In genomic region chr20:11117808-11118528, GRCh38 we compare ENCODE assay signal across 18 cellular contexts.
DNase-seq lines count a peak whose midpoint lies in the region; ATAC-seq and TF ChIP-seq lines count a peak whose summit lies in the region.
"Had no signal": no experiment of that assay in that cellular context is flagged by ENCODE, and none has a peak within 500 bp of the region (broad histone marks: within the 10 kb centered on the region; RNA-seq: fewer than 3 reads in every experiment).

No MANE protein-coding gene starts in this region.

- no peak for TF ChIP-seq CTCF in PC-9 (conservative IDR thresholded peaks at IDR 0.05)
- no peak for TF ChIP-seq CTCF in epithelial cell of esophagus (IDR thresholded peaks at IDR 0.05; ENCODE audit: insufficient read depth, low read depth, low read length, missing control alignments)
- no peak for TF ChIP-seq CTCF in H9 (conservative IDR thresholded peaks at IDR 0.05)

- H2BK120ac ChIP-seq in H9 (ENCODE audit: low read depth, low read length, poor library complexity, severe bottlenecking), result no peak overlapping the region

- no peak overlapping the region for H3T11ph ChIP-seq in H9 (ENCODE audit: low read length)

- H3K4me3 Mint-ChIP-seq in H9, result no peak overlapping the region
- H3K4me3 Mint-ChIP-seq: activated naive CD4-positive, alpha-beta T cell treated with anti-CD3 and anti-CD28 coated beads, Interleukin-2, amount 50 U/mL, for 24 hours; CD4-positive, CD25-positive, alpha-beta regulatory T cell; dendritic cell treated with granulocyte-macrophage colony-stimulating factor and Interleukin-4, amounts not matched to agents 40 ng/mL and 50 ng/mL, for 4 days; memory B cell; stimulated activated naive CD8-positive, alpha-beta T cell treated with anti-CD3 and anti-CD28 coated beads, Interleukin-15, Interleukin-2, amounts not matched to agents 100 ng/mL and 50 ng/mL, for 24 hours had no signal

- H3K23ac ChIP-seq in H9 (ENCODE audit: insufficient read length, low read depth, low read length), result no peak overlapping the region

- no peak overlapping the region for H2BK15ac ChIP-seq in H9 (ENCODE audit: low read depth, low read length)

- H4K20me1 ChIP-seq in PC-9 (ENCODE audit: insufficient read depth), result no peaks in the 10 kb centered on the region
- no peaks in the 10 kb centered on the region for H4K20me1 ChIP-seq in H9 (ENCODE audit: control insufficient read depth, insufficient read depth, insufficient read length)

- ATAC-seq in HG02588 (IDR thresholded peaks at IDR 0.05; ENCODE audit: unreplicated experiment), result no peak
- ATAC-seq: HepG2 had no signal

- no peaks in the 10 kb centered on the region for H3K27me3 Mint-ChIP-seq in H9 (ENCODE audit: low read depth)
- H3K27me3 Mint-ChIP-seq: activated naive CD4-positive, alpha-beta T cell treated with anti-CD3 and anti-CD28 coated beads, Interleukin-2, amount 50 U/mL, for 24 hours; CD4-positive, CD25-positive, alpha-beta regulatory T cell; dendritic cell treated with granulocyte-macrophage colony-stimulating factor and Interleukin-4, amounts not matched to agents 40 ng/mL and 50 ng/mL, for 4 days; memory B cell; stimulated activated naive CD8-positive, alpha-beta T cell treated with anti-CD3 and anti-CD28 coated beads, Interleukin-15, Interleukin-2, amounts not matched to agents 100 ng/mL and 50 ng/mL, for 24 hours had no signal

- H3F3A ChIP-seq in PC-9 (ENCODE audit: insufficient read depth, low read depth), result no peaks in the 10 kb centered on the region

- H3K56ac ChIP-seq in H9 (ENCODE audit: insufficient read length, low read depth, low read length), result no peak overlapping the region

- H2BK12ac ChIP-seq in H9 (ENCODE audit: insufficient read length, low read depth, low read length), result no peak overlapping the region

- H4K91ac ChIP-seq in H9 (ENCODE audit: insufficient read length, low read depth, low read length), result no peak overlapping the region

- no peaks in the 10 kb centered on the region for H3K4me1 Mint-ChIP-seq in H9
- H3K4me1 Mint-ChIP-seq: activated naive CD4-positive, alpha-beta T cell treated with anti-CD3 and anti-CD28 coated beads, Interleukin-2, amount 50 U/mL, for 24 hours; CD4-positive, CD25-positive, alpha-beta regulatory T cell; memory B cell had no signal

- no peak overlapping the region for H2BK5ac ChIP-seq in H9 (ENCODE audit: insufficient read length, low read length)

- no peaks in the 10 kb centered on the region for H3K23me2 ChIP-seq in H9 (ENCODE audit: insufficient read length, low read depth, low read length, poor library complexity, severe bottlenecking)

- H2BK20ac ChIP-seq in H9 (ENCODE audit: low read depth, low read length, poor library complexity, severe bottlenecking), result no peak overlapping the region

- H3K4me2 ChIP-seq in PC-9 (no peak overlapping the region), H9 (ENCODE audit: insufficient read depth, insufficient read length, low read length) (no peak overlapping the region)

- no peaks in the 10 kb centered on the region for H3K79me2 ChIP-seq in PC-9 (ENCODE audit: low read depth)
- H3K79me2 ChIP-seq in H9 (ENCODE audit: insufficient read depth, low read length), result no peaks in the 10 kb centered on the region

- DNase-seq in Daoy (ENCODE audit: low read depth), result peak; percentile 94
- DNase-seq in PC-9, result no peak
- peak; percentile 98 for DNase-seq in epithelial cell of esophagus (ENCODE audit: low read depth)
- peak; percentile 70 for DNase-seq in non-pigmented ciliary epithelial cell (ENCODE audit: low read depth)
- no peak for DNase-seq in NCI-H524 treated with DMSO at 0.1 percent for 48 hours (lab: John Stamatoyannopoulos, UW)
- no peak for DNase-seq in NCI-H2227 (lab: John Stamatoyannopoulos, UW; ENCODE audit: unreplicated experiment)
- DNase-seq in H9, result no peak
- DNase-seq: CD4-positive, CD25-positive, alpha-beta regulatory T cell; GOT3; NCI-H1436 treated with DMSO at 0.1 percent for 48 hours; stimulated activated CD4-positive, alpha-beta T cell treated with anti-CD3 and anti-CD28 coated beads, Interleukin-4, amount 100 ng/mL, for 24 hours; T-helper 2 cell had no signal

- no peaks in the 10 kb centered on the region for H3K36me3 ChIP-seq in PC-9 (ENCODE audit: low read depth)

- H3K27ac Mint-ChIP-seq in H9, result no peak overlapping the region; a peak in 1 of 7 replicates
- H3K27ac Mint-ChIP-seq: activated naive CD4-positive, alpha-beta T cell treated with anti-CD3 and anti-CD28 coated beads, Interleukin-2, amount 50 U/mL, for 24 hours; CD4-positive, CD25-positive, alpha-beta regulatory T cell; dendritic cell treated with granulocyte-macrophage colony-stimulating factor and Interleukin-4, amounts not matched to agents 40 ng/mL and 50 ng/mL, for 4 days; memory B cell; stimulated activated naive CD8-positive, alpha-beta T cell treated with anti-CD3 and anti-CD28 coated beads, Interleukin-15, Interleukin-2, amounts not matched to agents 100 ng/mL and 50 ng/mL, for 24 hours had no signal

- no peaks in the 10 kb centered on the region for H3K79me1 ChIP-seq in H9 (ENCODE audit: insufficient read depth, low read depth, low read length, poor library complexity, severe bottlenecking)

- 0 out of 2 replicates have a peak overlapping the region, but pooled peaks have one; percentile 11 for H2AFZ ChIP-seq in PC-9
- H2AFZ ChIP-seq in H9 (ENCODE audit: low read length), result no peak overlapping the region

- H3K9ac ChIP-seq in H9 (ENCODE audit: extremely low read depth, insufficient read length, low read length), result no peak overlapping the region

- no peak overlapping the region for H2AK5ac ChIP-seq in H9 (ENCODE audit: insufficient read length, low read length)

- BruUV-seq in PC-9 (replicated peaks; lab: Mats Ljungman, UMichigan), result no TSS peak

- H3K9me3 Mint-ChIP-seq in H9, result no peaks in the 10 kb centered on the region
- H3K9me3 Mint-ChIP-seq: dendritic cell treated with granulocyte-macrophage colony-stimulating factor and Interleukin-4, amounts not matched to agents 40 ng/mL and 50 ng/mL, for 4 days; stimulated activated naive CD8-positive, alpha-beta T cell treated with anti-CD3 and anti-CD28 coated beads, Interleukin-15, Interleukin-2, amounts not matched to agents 100 ng/mL and 50 ng/mL, for 24 hours had no signal

- H3K27ac ChIP-seq in PC-9, result no peak overlapping the region
- H3K27ac ChIP-seq in H9 (ENCODE audit: insufficient read length, low read depth, low read length), result no peak overlapping the region

- no peaks in the 10 kb centered on the region for H3K36me3 Mint-ChIP-seq in H9 (ENCODE audit: insufficient read depth in 1 of 3, low read depth in 3 of 3)
- H3K36me3 Mint-ChIP-seq: activated naive CD4-positive, alpha-beta T cell treated with anti-CD3 and anti-CD28 coated beads, Interleukin-2, amount 50 U/mL, for 24 hours; CD4-positive, CD25-positive, alpha-beta regulatory T cell; memory B cell had no signal

- WGBS in H9 (ENCODE audit: extremely low coverage, insufficient read length, low lambda C conversion rate), result no CpG with 5 or more reads among the region's 2 CpGs

- H3K27me3 ChIP-seq in PC-9 (ENCODE audit: insufficient read depth, low read depth) (no peaks in the 10 kb centered on the region), H9 (ENCODE audit: insufficient read depth, low read length) (no peaks in the 10 kb centered on the region)

- H3K9me3 ChIP-seq in PC-9 (ENCODE audit: insufficient read depth, low read depth) (no peaks in the 10 kb centered on the region), H9 (ENCODE audit: control insufficient read depth, low read depth, low read length) (no peaks in the 10 kb centered on the region)

- no peak overlapping the region for H4K8ac ChIP-seq in H9 (replicated peaks; ENCODE audit: insufficient read length, low read depth, low read length)

- H3K4me3 ChIP-seq in PC-9 (no peak overlapping the region), epithelial cell of esophagus (ENCODE audit: low read length) (no peak overlapping the region)

- H3K14ac ChIP-seq in H9 (ENCODE audit: insufficient read depth, low read length), result no peak overlapping the region

- no peak overlapping the region for H3K4ac ChIP-seq in H9 (ENCODE audit: low read depth, low read length)

- intact Hi-C loops in PC-9 (cut with micrococcal nuclease; ENCODE audit: unreplicated experiment), result no loop called here

- POLR2A ChIA-PET in PC-9 (lab: Charles Lee; ENCODE audit: unreplicated experiment), result no interaction called here

- H4K5ac ChIP-seq in H9 (ENCODE audit: insufficient read length, low read depth, low read length), result no peak overlapping the region

- CTCF ChIA-PET in PC-9 (lab: Charles Lee), result no interaction called here

- no peaks in the 10 kb centered on the region for H3K4me1 ChIP-seq in PC-9 (replicated peaks; ENCODE audit: insufficient read depth)
- H3K4me1 ChIP-seq in H9 (ENCODE audit: insufficient read depth, low read length), result no peaks in the 10 kb centered on the region

- H3K9me2 ChIP-seq in PC-9 (ENCODE audit: insufficient read depth), result no peaks in the 10 kb centered on the region

- no peak overlapping the region for H3K18ac ChIP-seq in H9 (ENCODE audit: insufficient read length, low read depth, low read length)

Comparison
In these comparisons a context has a peak if more than half of its experiments do, and no peak if none do; other contexts are left out.
1. DNase-seq: peak in Daoy (single experiment), epithelial cell of esophagus (single experiment) and non-pigmented ciliary epithelial cell (single experiment); none in PC-9 (0 of 2), NCI-H524 treated with DMSO at 0.1 percent for 48 hours (single experiment), NCI-H2227 (single experiment) and H9 (single experiment).